8 cellular contexts compared by ENCODE assay signal in the genomic region with DNA sequence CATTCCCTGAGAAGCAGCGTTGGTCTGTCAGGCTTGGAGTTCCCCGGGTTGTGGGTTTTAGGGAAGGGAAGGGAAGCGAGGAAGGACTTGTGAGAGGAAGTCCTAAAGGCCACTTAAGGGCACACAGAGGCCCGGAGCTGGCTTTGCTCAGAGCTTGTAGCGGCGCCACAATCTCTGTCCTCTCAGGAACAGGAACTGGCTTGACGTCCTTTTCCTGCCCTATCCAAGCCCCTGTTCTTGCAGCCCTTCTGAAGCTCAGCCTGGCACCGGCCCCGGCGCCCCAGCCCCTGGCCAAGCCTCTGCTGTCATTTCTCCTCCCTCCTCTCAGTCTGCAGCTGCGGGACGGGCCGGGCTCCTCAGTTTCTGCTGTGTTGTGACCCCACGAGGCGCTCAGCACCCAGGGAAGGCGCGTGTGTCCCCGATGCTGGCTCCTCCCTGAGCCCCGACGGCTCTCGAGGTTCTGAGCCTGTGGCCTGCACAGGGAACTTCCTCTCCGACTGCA. TPM values are rescaled to one million over a fixed set of nuclear protein-coding genes. Genes with fewer than 3 reads are reported as not detected.
DNase-seq lines count a peak whose midpoint lies in the region; ATAC-seq, FAIRE-seq and TF ChIP-seq lines count a peak whose summit lies in the region.

A gene (plus strand): TSS at position 140 of the 502 bp plus-strand sequence. CDS start 16,069 bp downstream, outside the sequence.

- ATAC-seq in GM18868 (IDR thresholded peaks at IDR 0.05; ENCODE audit: unreplicated experiment) = peak; percentile 30

- peaks cover 68% of the 10 kb centered on the region for H3K4me1 Mint-ChIP-seq in activated naive CD4-positive, alpha-beta T cell treated with anti-CD3 and anti-CD28 coated beads, Interleukin-2, amount 10 ng/mL, durations not matched to agents 7 days and 5 days

- no peaks in the 10 kb centered on the region for H3K9me3 ChIP-seq in stomach smooth muscle (ENCODE audit: control insufficient read depth in 2 of 2, low read length in 2 of 2)

- no peak for FAIRE-seq in D721Med (lab: Jason Lieb, UNC)

- in situ Hi-C loops in KBM-7 (cut with MboI; ENCODE audit: low pct_unique_long_range_greater_than_20kb, low sequenced_read_pairs) = no loop called here

- no peak for TF ChIP-seq CTCF in D721Med (IDR thresholded peaks at IDR 0.05; ENCODE audit: insufficient read depth, missing control alignments)

- H3K36me3 ChIP-seq in stomach smooth muscle (ENCODE audit: control insufficient read depth in 2 of 2, insufficient read depth in 2 of 2, low read length in 2 of 2) = no peaks in the 10 kb centered on the region

- H3K4me3 ChIP-seq in stomach smooth muscle (ENCODE audit: low read length in 2 of 2) = peak within 1 kb of the TSS; percentile 28 to 68

- H3K27ac Mint-ChIP-seq in activated naive CD4-positive, alpha-beta T cell treated with anti-CD3 and anti-CD28 coated beads, Interleukin-2, amount 10 ng/mL, durations not matched to agents 7 days and 5 days = peak within 1 kb of the TSS; percentile 91

- CTCF ChIA-PET in activated naive CD4-positive, alpha-beta T cell treated with anti-CD3 and anti-CD28 coated beads, Interleukin-2, amount 10 ng/mL, durations not matched to agents 7 days and 5 days (lab: Charles Lee) = interaction anchor here (0.6 to 4.4 kb wide), 15 partner anchors 30 to 305 kb away, joined by 3 to 72 read pairs (median 5); a partner anchor contains a TSS

- peak within 1 kb of the TSS; percentile 89 for H3K4me3 Mint-ChIP-seq in activated naive CD4-positive, alpha-beta T cell treated with anti-CD3 and anti-CD28 coated beads, Interleukin-2, amount 10 ng/mL, durations not matched to agents 7 days and 5 days

- peak within 1 kb of the TSS; percentile 55 for H3K27ac ChIP-seq in stomach smooth muscle (ENCODE audit: low read length)

- H3K9ac ChIP-seq in stomach smooth muscle (ENCODE audit: low read length in 2 of 2) = peak within 1 kb of the TSS in 1 of 2 donors; percentile 31

- H3K4me1 ChIP-seq in stomach smooth muscle (ENCODE audit: control insufficient read depth, insufficient read depth, low read length) = peaks cover 6% of the 10 kb centered on the region

- H3K36me3 Mint-ChIP-seq in activated naive CD4-positive, alpha-beta T cell treated with anti-CD3 and anti-CD28 coated beads, Interleukin-2, amount 10 ng/mL, durations not matched to agents 7 days and 5 days = peaks cover 43% of the 10 kb centered on the region

- peaks cover 5 to 7% of the 10 kb centered on the region in 2 donors for H3K27me3 ChIP-seq in stomach smooth muscle (ENCODE audit: control insufficient read depth in 1 of 2, insufficient read depth in 2 of 2, low read length in 2 of 2)

- no peaks in the 10 kb centered on the region for H3K27me3 Mint-ChIP-seq in activated naive CD4-positive, alpha-beta T cell treated with anti-CD3 and anti-CD28 coated beads, Interleukin-2, amount 10 ng/mL, durations not matched to agents 7 days and 5 days

- DNase-seq in KBM-7 (peak; percentile 61), lung microvascular endothelial cell (ENCODE audit: low read depth in 2 of 2) (peak; percentile 74), D721Med (ENCODE audit: insufficient read length, low spot score) (no peak), putamen (ENCODE audit: low spot score) (no peak), SW 1271 (lab: John Stamatoyannopoulos, UW) (no peak)
- DNase-seq in activated naive CD4-positive, alpha-beta T cell treated with anti-CD3 and anti-CD28 coated beads, Interleukin-2, amount 10 ng/mL, durations not matched to agents 7 days and 5 days = peak; percentile 83

- peaks cover 15% of the 10 kb centered on the region for H3K9me3 Mint-ChIP-seq in activated naive CD4-positive, alpha-beta T cell treated with anti-CD3 and anti-CD28 coated beads, Interleukin-2, amount 10 ng/mL, durations not matched to agents 7 days and 5 days

RNA-seq across cellular contexts. Expression of the gene that starts here (rescaled TPM):
- total RNA-seq in lung microvascular endothelial cell = 88.7 and 137 TPM in 2 replicates

Comparison
In these comparisons a context has a peak if more than half of its experiments do, and no peak if none do; other contexts are left out.
1. DNase-seq: peak in KBM-7 (single experiment), activated naive CD4-positive, alpha-beta T cell treated with anti-CD3 and anti-CD28 coated beads, Interleukin-2, amount 10 ng/mL, durations not matched to agents 7 days and 5 days (single experiment) and lung microvascular endothelial cell (2 of 2); none in D721Med (single experiment), putamen (single experiment) and SW 1271 (0 of 2).